In the genomic region with DNA sequence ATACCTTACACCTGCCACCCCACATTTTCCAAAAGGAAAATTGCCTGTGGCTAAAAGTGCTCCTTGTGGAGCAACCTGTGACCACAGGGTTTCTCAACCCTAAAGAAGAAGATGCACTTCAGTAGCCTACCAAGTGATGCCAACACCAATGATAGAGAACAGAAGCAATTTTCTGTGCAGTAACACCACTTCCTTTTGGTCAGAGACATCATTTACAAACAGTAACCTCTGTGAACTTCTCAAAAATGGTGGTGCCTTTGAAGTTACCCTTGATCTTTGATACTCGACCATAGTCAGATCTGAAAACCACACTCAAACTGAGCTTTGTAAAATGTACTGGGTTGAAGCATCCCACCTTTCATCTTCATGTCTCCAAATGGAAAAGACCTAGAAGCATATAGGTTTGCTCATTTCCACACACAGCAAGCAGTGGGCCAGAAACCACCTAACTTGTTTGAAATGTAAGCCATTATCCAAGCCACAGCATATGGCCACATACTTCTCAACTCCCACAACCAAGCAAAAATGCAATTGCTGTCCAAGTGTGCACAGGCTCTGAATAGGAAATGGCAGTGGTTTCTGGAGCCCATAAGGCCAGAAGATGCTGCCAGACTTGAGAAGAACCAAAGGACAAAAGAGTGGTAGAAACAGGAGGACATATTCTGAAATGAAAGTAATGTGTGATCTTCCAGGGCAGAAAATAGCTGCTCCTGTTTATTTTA, we compare ENCODE assay signal across 21 cellular contexts. TPM values are rescaled to one million over a fixed set of nuclear protein-coding genes. Genes with fewer than 3 reads are reported as not detected.
DNase-seq lines count a peak whose midpoint lies in the region; ATAC-seq, FAIRE-seq and TF ChIP-seq lines count a peak whose summit lies in the region.
"Had no signal": no experiment of that assay in that cellular context is flagged by ENCODE, and none has a peak within 500 bp of the region (broad histone marks: within the 10 kb centered on the region; RNA-seq: fewer than 3 reads in every experiment).

No MANE protein-coding gene starts in this region.

- H2AFZ ChIP-seq in H1 (ENCODE audit: low read length) = no peak overlapping the region

- no peaks in the 10 kb centered on the region for H3K36me3 Mint-ChIP-seq in stimulated activated naive B cell treated with anti-CD40 and anti-IgM and Interleukin-4, amounts not matched to agents 10 μg/mL and 1 μg/mL and 100 μg/mL, for 72 hours
- no peaks in the 10 kb centered on the region for H3K36me3 Mint-ChIP-seq in T-helper 17 cell (ENCODE audit: low read depth)

- H3K27ac ChIP-seq in HUES48 (ENCODE audit: low read depth, low read length) = peak overlapping the region; percentile 95
- H3K27ac ChIP-seq in H1 (ENCODE audit: low read depth, low read length) = no peak overlapping the region
- no peak overlapping the region for H3K27ac ChIP-seq in esophagus muscularis mucosa (replicated peaks in 1 of 4)
- no peak overlapping the region for H3K27ac ChIP-seq in psoas muscle

- peaks cover 3% of the 10 kb centered on the region; the same call in 1 of the 2 replicates for H3K23me2 ChIP-seq in H1 (ENCODE audit: low read depth, low read length)

- H4K20me1 ChIP-seq in H1 (replicated peaks in 1 of 2; ENCODE audit: control insufficient read depth in 1 of 2, insufficient read depth in 2 of 2, low read length in 2 of 2) = no peaks in the 10 kb centered on the region

- peak overlapping the region; percentile 39 for H3K4ac ChIP-seq in H1 (replicated peaks; ENCODE audit: insufficient read length, low read depth, low read length)

- H3K27me3 Mint-ChIP-seq in stimulated activated naive B cell treated with anti-CD40 and anti-IgM and Interleukin-4, amounts not matched to agents 10 μg/mL and 1 μg/mL and 100 μg/mL, for 72 hours = no peaks in the 10 kb centered on the region
- no peaks in the 10 kb centered on the region for H3K27me3 Mint-ChIP-seq in T-helper 17 cell
- H3K27me3 Mint-ChIP-seq: B cell had no signal

- no peak for FAIRE-seq in H1 (lab: Jason Lieb, UNC)
- FAIRE-seq: G401.6 had no signal

- H3K9me3 Mint-ChIP-seq in stimulated activated naive B cell treated with anti-CD40 and anti-IgM and Interleukin-4, amounts not matched to agents 10 μg/mL and 1 μg/mL and 100 μg/mL, for 72 hours = no peaks in the 10 kb centered on the region

- H2BK12ac ChIP-seq in H1 (ENCODE audit: low read depth, low read length) = peak overlapping the region; percentile 32; the same call in 1 of the 2 replicates

- no peak overlapping the region for H3K4me3 ChIP-seq in HUES48 (ENCODE audit: low read depth, low read length)
- H3K4me3 ChIP-seq in H1 (ENCODE audit: extremely low read depth in 1 of 4, insufficient read depth in 2 of 4, low read depth in 3 of 4, low read length in 4 of 4) = no peak overlapping the region
- no peak overlapping the region for H3K4me3 ChIP-seq in esophagus muscularis mucosa
- H3K4me3 ChIP-seq in psoas muscle = no peak overlapping the region

- peak overlapping the region; percentile 82 for H2BK20ac ChIP-seq in H1 (ENCODE audit: low read length)

- DNase-seq in NCI-H69 (lab: John Stamatoyannopoulos, UW) = peak; percentile 45
- DNase-seq in H1 (ENCODE audit: low read depth in 1 of 2, low spot score in 2 of 2) = no peak
- DNase-seq in stimulated activated naive B cell treated with anti-CD40 and anti-IgM and Interleukin-4, amounts not matched to agents 10 μg/mL and 1 μg/mL and 100 μg/mL, for 72 hours = no peak
- no peak for DNase-seq in T-helper 17 cell
- DNase-seq in esophagus muscularis mucosa (ENCODE audit: extremely low spot score) = no peak
- no peak for DNase-seq in psoas muscle
- DNase-seq: ACHN, DMS 273 treated with DMSO at 0.1 percent for 48 hours, HCEC 1CT, KBM-7, NCI-H1105, NCI-H187, NCI-H2107, NCI-H524, PC-3, RPMI8226, SHP77 treated with DMSO at 0.1 percent for 48 hours, SK-N-SH had no signal

- no peak overlapping the region for H4K5ac ChIP-seq in H1 (ENCODE audit: insufficient read length, low read depth, low read length)

- TF ChIP-seq CTCF in H1 (IDR thresholded peaks at IDR 0.05; ENCODE audit: control extremely low read depth in 1 of 3, insufficient read depth in 1 of 3, low read depth in 1 of 3, low read length in 3 of 3) = no peak
- no peak for TF ChIP-seq CTCF in esophagus muscularis mucosa (IDR thresholded peaks at IDR 0.05)
- TF ChIP-seq CTCF in psoas muscle (IDR thresholded peaks at IDR 0.05) = no peak

- H3K4me3 Mint-ChIP-seq in stimulated activated naive B cell treated with anti-CD40 and anti-IgM and Interleukin-4, amounts not matched to agents 10 μg/mL and 1 μg/mL and 100 μg/mL, for 72 hours = no peak overlapping the region
- no peak overlapping the region for H3K4me3 Mint-ChIP-seq in T-helper 17 cell
- H3K4me3 Mint-ChIP-seq: B cell had no signal

- no peak overlapping the region for H3K4me2 ChIP-seq in H1 (ENCODE audit: insufficient read depth in 1 of 2, low read depth in 2 of 2, low read length in 2 of 2)
- H3K4me2 ChIP-seq: SK-N-SH had no signal

- CTCF ChIA-PET in H1 (lab: Charles Lee; ENCODE audit: partially characterized antibody) = no interaction called here

- H3K4me1 Mint-ChIP-seq in stimulated activated naive B cell treated with anti-CD40 and anti-IgM and Interleukin-4, amounts not matched to agents 10 μg/mL and 1 μg/mL and 100 μg/mL, for 72 hours = peaks cover 3 to 4% of the 10 kb centered on the region in 2 donors
- H3K4me1 Mint-ChIP-seq in T-helper 17 cell = no peaks in the 10 kb centered on the region
- H3K4me1 Mint-ChIP-seq: B cell had no signal

- peak overlapping the region; percentile 18; the same call in 1 of the 2 replicates for H2BK5ac ChIP-seq in H1 (ENCODE audit: low read depth, low read length)

- H3K14ac ChIP-seq in H1 (ENCODE audit: insufficient read length) = no peak overlapping the region

- POLR2A ChIA-PET in H1 (lab: Charles Lee; ENCODE audit: partially characterized antibody) = interaction anchor here (1.3 to 1.5 kb wide), 2 partner anchors 9 to 24 kb away, joined by 3 read pairs; a partner anchor contains a TSS

- 0 out of 2 replicates have a peak overlapping the region, but pooled peaks have one; percentile 43 for H2AK5ac ChIP-seq in H1 (ENCODE audit: low read depth, low read length)

- H4K8ac ChIP-seq in H1 (ENCODE audit: extremely low read depth, insufficient read depth, low read length) = no peak overlapping the region

- no peaks in the 10 kb centered on the region; the same call in 1 of the 2 replicates for H3K79me1 ChIP-seq in H1 (ENCODE audit: low read depth, low read length)

- H2BK15ac ChIP-seq in H1 (ENCODE audit: low read length) = no peak overlapping the region

- no peak for TF ChIP-seq RAD21 in H1 (IDR thresholded peaks at IDR 0.05 in 1 of 2, conservative IDR thresholded peaks at IDR 0.05 in 1 of 2; ENCODE audit: low read depth in 2 of 2, low read length in 2 of 2)

- ATAC-seq in stimulated activated naive B cell treated with anti-CD40 and anti-IgM and Interleukin-4, amounts not matched to agents 10 μg/mL and 1 μg/mL and 100 μg/mL, for 72 hours (replicated peaks) = peak; percentile 29 to 34
- ATAC-seq in T-helper 17 cell = no peak
- no peak for ATAC-seq in psoas muscle
- ATAC-seq: PC-3 had no signal

- no peak overlapping the region for H3K27ac Mint-ChIP-seq in stimulated activated naive B cell treated with anti-CD40 and anti-IgM and Interleukin-4, amounts not matched to agents 10 μg/mL and 1 μg/mL and 100 μg/mL, for 72 hours
- H3K27ac Mint-ChIP-seq in T-helper 17 cell = no peak overlapping the region
- H3K27ac Mint-ChIP-seq: B cell had no signal

- intact Hi-C loops in esophagus muscularis mucosa (cut with DNase I) (no loop called here), psoas muscle (cut with DNase I) (no loop called here)

- H3K9ac ChIP-seq in HUES48 (ENCODE audit: low read depth, low read length) (no peak overlapping the region), H1 (replicated peaks in 1 of 4; ENCODE audit: extremely low read depth in 1 of 4, low read depth in 3 of 4, low read length in 3 of 4) (no peak overlapping the region)
- H3K9ac ChIP-seq: SK-N-SH had no signal

- H3K9me3 ChIP-seq in HUES48 (ENCODE audit: control insufficient read depth, insufficient read depth, low read length) (peaks cover 11% of the 10 kb centered on the region; the same call in 1 of the 2 replicates), H1 (ENCODE audit: insufficient read depth in 2 of 2, low read depth in 1 of 2, low read length in 1 of 2) (peaks cover 11 to 15% of the 10 kb centered on the region in 2 experiments), T-helper 17 cell (ENCODE audit: control insufficient read depth, low read length, poor library complexity, severe bottlenecking) (peaks cover 3% of the 10 kb centered on the region), esophagus muscularis mucosa (no peaks in the 10 kb centered on the region), psoas muscle (no peaks in the 10 kb centered on the region)
- H3K9me3 ChIP-seq: SK-N-SH had no signal

- peaks cover 60% of the 10 kb centered on the region for H3K4me1 ChIP-seq in HUES48 (ENCODE audit: control insufficient read depth, insufficient read depth, low read length)
- peaks cover 2 to 22% (median 17%) of the 10 kb centered on the region in 4 experiments; a peak in 5 of 7 replicates for H3K4me1 ChIP-seq in H1 (replicated peaks in 1 of 4; ENCODE audit: control insufficient read depth in 3 of 4, insufficient read depth in 4 of 4, low read length in 3 of 4)
- H3K4me1 ChIP-seq in esophagus muscularis mucosa = peaks cover 0 to 15% (median 6%) of the 10 kb centered on the region in 4 donors
- H3K4me1 ChIP-seq in psoas muscle = no peaks in the 10 kb centered on the region

- no peak overlapping the region for H3K18ac ChIP-seq in H1 (ENCODE audit: extremely low read depth, low read length)

- H3K56ac ChIP-seq in H1 (replicated peaks; ENCODE audit: insufficient read length, low read depth, low read length) = no peak overlapping the region

- peak overlapping the region; percentile 56 for H4K91ac ChIP-seq in H1 (replicated peaks; ENCODE audit: insufficient read length, low read length)

- no peak for TF ChIP-seq POLR2A in H1 (IDR thresholded peaks at IDR 0.05; ENCODE audit: control extremely low read depth in 1 of 2, low read depth in 2 of 2, low read length in 2 of 2)
- TF ChIP-seq POLR2A in esophagus muscularis mucosa (IDR thresholded peaks at IDR 0.05; ENCODE audit: low read depth) = no peak

- 83% methylated on average over 1 of the region's 1 CpG; no CpG with 5 or more reads in 1 of the 2 experiments for WGBS in H1 (ENCODE audit: extremely low coverage in 1 of 2, insufficient coverage in 1 of 2, insufficient read length in 1 of 2, insufficient replicate concordance in 2 of 2, low coverage in 1 of 2, low lambda C conversion rate in 2 of 2, missing lambda C conversion rate in 1 of 2), 2 experiments
- 88% methylated on average over 1 of the region's 1 CpG for WGBS in esophagus muscularis mucosa
- 90 to 94% (median 94%) methylated on average over 1 of the region's 1 CpG for WGBS in psoas muscle, 3 donors

- H3K36me3 ChIP-seq in HUES48 (ENCODE audit: control insufficient read depth, insufficient read depth, low read length) = no peaks in the 10 kb centered on the region
- peaks cover 0 to 5% (median 2%) of the 10 kb centered on the region in 4 experiments; a peak in 2 of 8 replicates for H3K36me3 ChIP-seq in H1 (ENCODE audit: control insufficient read depth in 2 of 4, insufficient read depth in 4 of 4, low read length in 3 of 4)
- H3K36me3 ChIP-seq in esophagus muscularis mucosa = no peaks in the 10 kb centered on the region
- H3K36me3 ChIP-seq in psoas muscle (ENCODE audit: insufficient read depth in 1 of 2, low read depth in 1 of 2) = no peaks in the 10 kb centered on the region

- no peaks in the 10 kb centered on the region for H3K79me2 ChIP-seq in H1 (ENCODE audit: control insufficient read depth in 1 of 2, insufficient read depth in 2 of 2, low read length in 2 of 2)

- H2BK120ac ChIP-seq in H1 (replicated peaks; ENCODE audit: low read depth, low read length) = peak overlapping the region; percentile 18

- no peak for TF ChIP-seq EP300 in H1 (IDR thresholded peaks at IDR 0.05; ENCODE audit: borderline replicate concordance in 1 of 2, low read depth in 2 of 2, low read length in 2 of 2)
- TF ChIP-seq EP300 in esophagus muscularis mucosa (IDR thresholded peaks at IDR 0.05) = no peak

- no peak overlapping the region for H3K23ac ChIP-seq in H1 (ENCODE audit: insufficient read length)

- no peaks in the 10 kb centered on the region for H3K27me3 ChIP-seq in HUES48 (ENCODE audit: control insufficient read depth, insufficient read depth, low read length)
- no peaks in the 10 kb centered on the region for H3K27me3 ChIP-seq in H1 (replicated peaks in 1 of 4; ENCODE audit: control insufficient read depth in 3 of 4, extremely low read depth in 1 of 4, insufficient read depth in 3 of 4, low read length in 3 of 4)
- no peaks in the 10 kb centered on the region for H3K27me3 ChIP-seq in esophagus muscularis mucosa
- peaks cover 0 to 3% (median 0%) of the 10 kb centered on the region in 3 donors for H3K27me3 ChIP-seq in psoas muscle (ENCODE audit: insufficient read depth in 3 of 3, low read length in 2 of 3)

RNA-seq across cellular contexts. Expression of a gene that starts 24.3 kb away (rescaled TPM):
- 3.5 and 6.2 TPM in 2 replicates for total RNA-seq in H1 (2021; fragmentation: NEBNext Ultra II Directional; extraction: Animal tissue kit (Norgen Biotek cat#: 25700))
- polyA plus RNA-seq in H1 (2011; rRNA removed) (1.3 TPM in 2 replicates), psoas muscle (1 to 10 TPM in 2 of 3 donors, under 1 TPM in 1; 0.44 to 2.4 (median 1.5) TPM)
- polyA plus RNA-seq in H1 (2011; cell fraction: cytosol; rRNA removed) = 1.2 TPM
- 4.9 TPM for polyA plus RNA-seq in H1 (2011; cell fraction: nucleus; rRNA removed)
- 3.0 to 4.8 TPM (median 3.8 TPM) in 4 replicates for polyA plus RNA-seq in H1 (2012, experiment 1 of 2)
- polyA plus RNA-seq in H1 (2012, experiment 2 of 2) = 2.1 TPM
- polyA plus RNA-seq in H1 (2013, experiment 1 of 2) = 2.7 TPM
- 2.2 TPM for polyA plus RNA-seq in H1 (2013, experiment 2 of 2)
- 7.7 and 10.8 TPM in 2 replicates for polyA minus RNA-seq in H1 (2011; rRNA and poly(A)+ RNA removed)
- polyA minus RNA-seq in H1 (2011; cell fraction: cytosol; rRNA and poly(A)+ RNA removed) = 2.0 TPM
- polyA minus RNA-seq in H1 (2011; cell fraction: nucleus; rRNA and poly(A)+ RNA removed) = 22.9 TPM
- total RNA-seq in T-helper 17 cell (under 1 TPM in 1 of 2 donors, not detected in 1; 0.42 TPM), esophagus muscularis mucosa (1 to 10 TPM; 2.2 to 4.6 (median 3.3) TPM), psoas muscle (1 to 10 TPM; 3.4 to 7.9 (median 4.8) TPM)
- total RNA-seq: PC-3 had no signal

Comparison
In these comparisons a context has a peak if more than half of its experiments do, and no peak if none do; other contexts are left out.
1. ATAC-seq: peak in stimulated activated naive B cell treated with anti-CD40 and anti-IgM and Interleukin-4, amounts not matched to agents 10 μg/mL and 1 μg/mL and 100 μg/mL, for 72 hours (2 of 2); none in T-helper 17 cell (single experiment) and psoas muscle (0 of 4).